Comparison of ENCODE assay signal across 2 cellular contexts in genomic region chr15:85404922-85405293, GRCh38.
TF ChIP-seq lines count a peak whose summit lies in the region.

No MANE protein-coding gene starts in this region.

TF ChIP-seq in WTC11, 78 proteins besides CTCF, POLR2A, EP300 and RAD21 (continued from another document):
- TF ChIP-seq OVOL2 (CRISPR knock-in tag; IDR thresholded peaks at IDR 0.05; ENCODE audit: borderline replicate concordance): no peak
- TF ChIP-seq NFE2L1 (CRISPR knock-in tag; IDR thresholded peaks at IDR 0.05): no peak
- TF ChIP-seq FOXK1 (CRISPR knock-in tag; IDR thresholded peaks at IDR 0.05): no peak
- no peak for TF ChIP-seq MXD4 (CRISPR knock-in tag; IDR thresholded peaks at IDR 0.05; ENCODE audit: borderline replicate concordance)
- no peak for TF ChIP-seq JUN (CRISPR knock-in tag; IDR thresholded peaks at IDR 0.05)
- TF ChIP-seq FOXP4 (CRISPR knock-in tag; IDR thresholded peaks at IDR 0.05): no peak
- TF ChIP-seq GABPB1 (CRISPR knock-in tag; IDR thresholded peaks at IDR 0.05): no peak
- no peak for TF ChIP-seq E2F1 (CRISPR knock-in tag; IDR thresholded peaks at IDR 0.05)
- no peak for TF ChIP-seq ZNF671 (CRISPR knock-in tag; IDR thresholded peaks at IDR 0.05)
- no peak for TF ChIP-seq E2F5 (CRISPR knock-in tag; IDR thresholded peaks at IDR 0.05)
- TF ChIP-seq ZNF396 (CRISPR knock-in tag; IDR thresholded peaks at IDR 0.05; ENCODE audit: borderline replicate concordance): no peak
TF ChIP-seq in WTC11: peak in this region for 0.

TF ChIP-seq in HepG2, 621 proteins besides CTCF, POLR2A, EP300 and RAD21 (continued from another document):
- TF ChIP-seq ZBTB49 (CRISPR knock-in tag; IDR thresholded peaks at IDR 0.05; ENCODE audit: borderline replicate concordance) (no peak), WIZ (CRISPR knock-in tag; IDR thresholded peaks at IDR 0.05) (no peak), ZNF589 (CRISPR knock-in tag; conservative IDR thresholded peaks at IDR 0.05) (no peak), ZZZ3 (CRISPR knock-in tag; IDR thresholded peaks at IDR 0.05; ENCODE audit: borderline replicate concordance) (no peak)
TF ChIP-seq in HepG2: peak in this region for 0.
